19 cellular contexts compared by ENCODE assay signal in the genomic region with DNA sequence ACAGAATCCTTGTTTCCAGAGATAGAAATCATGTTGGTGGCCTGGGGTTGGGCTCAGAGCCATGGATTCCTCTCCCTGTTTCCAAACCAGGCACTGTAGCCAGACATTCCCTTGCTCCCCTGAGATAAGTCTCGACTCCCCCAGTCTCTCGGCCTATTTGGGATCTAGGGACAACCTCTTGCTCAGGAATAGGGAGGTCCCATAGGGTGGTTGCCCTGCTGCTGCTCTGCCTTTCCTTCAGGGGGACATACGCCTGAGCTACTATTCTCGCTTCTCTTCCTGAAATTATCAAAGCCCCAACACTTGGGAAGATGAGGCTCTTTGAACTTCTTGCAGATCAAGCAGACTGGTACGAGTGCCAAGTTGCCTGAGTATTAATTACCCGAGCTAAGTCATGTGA. TPM values are rescaled to one million over a fixed set of nuclear protein-coding genes. Genes with fewer than 3 reads are reported as not detected.
DNase-seq lines count a peak whose midpoint lies in the region; FAIRE-seq and TF ChIP-seq lines count a peak whose summit lies in the region.
"Had no signal": no experiment of that assay in that cellular context is flagged by ENCODE, and none has a peak within 500 bp of the region (broad histone marks: within the 10 kb centered on the region; RNA-seq: fewer than 3 reads in every experiment).

No MANE protein-coding gene starts in this region.

- H4K20me1 ChIP-seq in hepatocyte (ENCODE audit: insufficient read depth, poor library complexity, severe bottlenecking) (no peaks in the 10 kb centered on the region), osteoblast (ENCODE audit: insufficient read depth, low read length) (no peaks in the 10 kb centered on the region)

- H3K36me3 ChIP-seq in hepatocyte (replicated peaks; ENCODE audit: insufficient read depth, low read depth): no peaks in the 10 kb centered on the region
- H3K36me3 ChIP-seq in osteoblast (ENCODE audit: insufficient read depth, low read length): no peaks in the 10 kb centered on the region
- no peaks in the 10 kb centered on the region for H3K36me3 ChIP-seq in small intestine (ENCODE audit: control insufficient read depth in 2 of 2, insufficient read depth in 2 of 2, low read length in 2 of 2)

- DNase-seq in hepatocyte (ENCODE audit: low spot score) (no peak), osteoblast (ENCODE audit: insufficient read length, low spot score, missing footprints) (peak; percentile 68), KG1 (lab: John Stamatoyannopoulos, UW) (no peak), amygdala (lab: John Stamatoyannopoulos, UW) (no peak), small intestine (no peak)
- DNase-seq: C1 segment of cervical spinal cord; Calu3; CD4-positive, alpha-beta memory T cell; COR-L47; DMS53; DMS79 treated with DMSO at 0.1 percent for 48 hours; GM23248; H7; HCEC 1CT had no signal

- H3K27me3 ChIP-seq in hepatocyte (no peaks in the 10 kb centered on the region), osteoblast (ENCODE audit: insufficient read depth, low read length) (peaks cover 32% of the 10 kb centered on the region), small intestine (ENCODE audit: control insufficient read depth in 2 of 2, insufficient read depth in 2 of 2, low read length in 2 of 2) (peaks cover 0 to 2% of the 10 kb centered on the region in 2 donors)

- H3K9me2 ChIP-seq in hepatocyte (replicated peaks; ENCODE audit: insufficient read depth): no peaks in the 10 kb centered on the region

- TF ChIP-seq CTCF in VCaP (conservative IDR thresholded peaks at IDR 0.05) (no peak), hepatocyte (IDR thresholded peaks at IDR 0.05; ENCODE audit: poor library complexity) (no peak), osteoblast (IDR thresholded peaks at IDR 0.05; ENCODE audit: extremely low read depth, low read depth, low read length) (no peak)

- peaks cover 10% of the 10 kb centered on the region for H3K4me1 ChIP-seq in hepatocyte (ENCODE audit: insufficient read depth)
- no peaks in the 10 kb centered on the region for H3K4me1 ChIP-seq in osteoblast (ENCODE audit: insufficient read depth, low read length)
- H3K4me1 ChIP-seq in small intestine (ENCODE audit: control insufficient read depth in 2 of 2, insufficient read depth in 1 of 2, low read depth in 1 of 2, low read length in 1 of 2): no peaks in the 10 kb centered on the region

- no peak for FAIRE-seq in small intestine (lab: Jason Lieb, UNC)
- FAIRE-seq: GM12892, H1 had no signal

- no peaks in the 10 kb centered on the region for H3K79me2 ChIP-seq in hepatocyte
- no peaks in the 10 kb centered on the region for H3K79me2 ChIP-seq in osteoblast (ENCODE audit: insufficient read depth, low read length)

- H3K4me3 ChIP-seq in hepatocyte: no peak overlapping the region
- no peak overlapping the region for H3K4me3 ChIP-seq in osteoblast (ENCODE audit: insufficient read depth, low read length)
- no peak overlapping the region for H3K4me3 ChIP-seq in small intestine (ENCODE audit: low read depth in 1 of 2, low read length in 2 of 2)
- H3K4me3 ChIP-seq: GM23248 had no signal

- H2AFZ ChIP-seq in hepatocyte (no peak overlapping the region), osteoblast (ENCODE audit: low read length) (no peak overlapping the region)
- H2AFZ ChIP-seq: GM23248 had no signal

- WGBS in hepatocyte (ENCODE audit: low lambda C conversion rate, missing lambda C conversion rate): 96% methylated on average over 6 of the region's 6 CpGs
- 66 to 84% (median 78%) methylated on average over 6 of the region's 6 CpGs for WGBS in small intestine, 3 donors

- H3K4me2 ChIP-seq in hepatocyte (no peak overlapping the region), osteoblast (ENCODE audit: insufficient read depth, low read length) (no peak overlapping the region)

- H3K27ac ChIP-seq in VCaP (peak overlapping the region; percentile 59; the same call in 1 of the 2 replicates), hepatocyte (peak overlapping the region; percentile 28), osteoblast (ENCODE audit: low read depth, low read length) (no peak overlapping the region), small intestine (ENCODE audit: low read depth in 1 of 2, low read length in 1 of 2) (no peak overlapping the region)
- H3K27ac ChIP-seq: GM23248 had no signal

- H3K9me3 ChIP-seq in hepatocyte (ENCODE audit: low read depth): no peaks in the 10 kb centered on the region
- H3K9me3 ChIP-seq in osteoblast (ENCODE audit: low read depth, low read length): no peaks in the 10 kb centered on the region
- H3K9me3 ChIP-seq in small intestine (ENCODE audit: control insufficient read depth, low read depth): no peaks in the 10 kb centered on the region

RNA-seq across cellular contexts. Expression of a gene that starts 58.0 kb away (rescaled TPM):
- total RNA-seq in hepatocyte (15.4 and 36.2 TPM in 2 replicates), osteoblast (0.59 TPM in 1 of 2 replicates, not detected in the other)
- polyA plus RNA-seq in hepatocyte (11.6 and 13.9 TPM in 2 replicates), small intestine (not detected)
- total RNA-seq: A673; Calu3; CD4-positive, alpha-beta memory T cell; Daoy; GM23248; H1; H7 had no signal
- polyA plus RNA-seq: CD4-positive, alpha-beta memory T cell; GM23248 had no signal

Comparison
In these comparisons a context has a peak if more than half of its experiments do, and no peak if none do; other contexts are left out.
1. H3K27ac ChIP-seq: peak in VCaP (single experiment) and hepatocyte (single experiment); none in osteoblast (single experiment) and small intestine (0 of 2).
2. RNA of a gene that starts 58.0 kb away (total RNA-seq): 15.4 to 36.2 TPM in hepatocyte; 0.59 TPM in osteoblast; every median in the first group is over 10 times any median in the second.